16 cellular contexts compared by ENCODE assay signal in the genomic region with DNA sequence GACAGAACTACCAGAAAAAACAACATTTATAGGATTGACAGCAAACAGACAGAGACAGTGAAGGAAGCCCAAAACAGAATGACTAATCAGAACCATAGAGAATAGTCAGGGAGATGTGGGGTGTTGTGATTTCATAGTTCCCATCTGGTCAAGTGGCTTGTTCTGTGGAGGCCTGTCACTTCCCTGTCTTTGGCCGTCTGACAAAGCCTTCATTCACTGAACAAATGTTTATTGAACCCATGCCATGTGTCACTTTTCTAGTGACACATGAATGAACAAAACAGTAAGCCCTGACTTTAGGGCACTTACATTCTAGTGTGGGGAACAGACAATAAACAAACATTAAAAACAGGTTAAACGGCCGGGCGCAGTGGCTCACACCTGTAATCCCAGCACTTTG. TPM values are rescaled to one million over a fixed set of nuclear protein-coding genes. Genes with fewer than 3 reads are reported as not detected.
DNase-seq lines count a peak whose midpoint lies in the region; ATAC-seq lines count a peak whose summit lies in the region.
"Had no signal": no experiment of that assay in that cellular context is flagged by ENCODE, and none has a peak within 500 bp of the region (broad histone marks: within the 10 kb centered on the region; RNA-seq: fewer than 3 reads in every experiment).

No MANE protein-coding gene starts in this region.

- H3K4me1 Mint-ChIP-seq in activated T-helper 17 cell treated with anti-CD3 and anti-CD28 coated beads, Interleukin-2, amount 50 U/mL, for 72 hours, result peaks cover 19% of the 10 kb centered on the region

- no peaks in the 10 kb centered on the region for H3K9me3 Mint-ChIP-seq in activated T-helper 17 cell treated with anti-CD3 and anti-CD28 coated beads, Interleukin-2, amount 50 U/mL, for 72 hours
- H3K9me3 Mint-ChIP-seq: activated T-helper 2 cell treated with anti-CD3 and anti-CD28 coated beads, Interferon-gamma antibody, Interleukin-2, Interleukin-4, amounts not matched to agents 10 μg/mL and 5 μg/mL and 100 μg/mL, durations not matched to agents 14 hours and 24 hours and 36 hours; effector memory CD8-positive, alpha-beta T cell had no signal

- no peaks in the 10 kb centered on the region for H3K27me3 Mint-ChIP-seq in activated T-helper 17 cell treated with anti-CD3 and anti-CD28 coated beads, Interleukin-2, amount 50 U/mL, for 72 hours
- H3K27me3 Mint-ChIP-seq: effector memory CD8-positive, alpha-beta T cell had no signal

- H3K4me3 Mint-ChIP-seq in activated T-helper 17 cell treated with anti-CD3 and anti-CD28 coated beads, Interleukin-2, amount 50 U/mL, for 72 hours, result peak overlapping the region; percentile 1

- H3K27ac Mint-ChIP-seq in activated T-helper 17 cell treated with anti-CD3 and anti-CD28 coated beads, Interleukin-2, amount 50 U/mL, for 72 hours, result peak overlapping the region; percentile 3

- H3K36me3 Mint-ChIP-seq in activated T-helper 17 cell treated with anti-CD3 and anti-CD28 coated beads, Interleukin-2, amount 50 U/mL, for 72 hours (ENCODE audit: low read depth), result peaks cover 16% of the 10 kb centered on the region

- DNase-seq in CD1c-positive myeloid dendritic cell (ENCODE audit: extremely low spot score) (peak; percentile 68), DMS153 (lab: John Stamatoyannopoulos, UW) (peak; percentile 67), medulla oblongata (ENCODE audit: extremely low spot score) (peak; percentile 45), NCI-H1105 treated with DMSO at 0.1 percent for 48 hours (lab: John Stamatoyannopoulos, UW) (no peak), glomerular visceral epithelial cell (ENCODE audit: extremely low spot score) (no peak)
- DNase-seq in stimulated activated CD4-positive, alpha-beta T cell treated with anti-CD3 and anti-CD28 coated beads, Interleukin-4, amount 100 ng/mL, for 24 hours, result no peak
- DNase-seq: activated CD4-positive, alpha-beta T cell treated with anti-CD3 and anti-CD28 coated beads for 4 hours; effector memory CD8-positive, alpha-beta T cell; NCI-H2081 treated with DMSO at 0.1 percent for 48 hours; stimulated activated naive CD4-positive, alpha-beta T cell had no signal

- ATAC-seq in activated T-helper 17 cell treated with anti-CD3 and anti-CD28 coated beads, Interleukin-2, amount 50 U/mL, for 72 hours (replicated peaks), result no peak
- no peak for ATAC-seq in HG02870 (IDR thresholded peaks at IDR 0.05; ENCODE audit: unreplicated experiment)
- ATAC-seq: effector memory CD8-positive, alpha-beta T cell; gastroesophageal sphincter; left cardiac atrium; right cardiac atrium had no signal

RNA-seq across cellular contexts. Expression of a gene that starts 3.2 kb away (rescaled TPM):
- total RNA-seq in activated T-helper 17 cell treated with anti-CD3 and anti-CD28 coated beads, Interleukin-2, amount 50 U/mL, for 72 hours, result 100 to 1,000 TPM; 151 to 223 TPM

Comparison
In these comparisons a context has a peak if more than half of its experiments do, and no peak if none do; other contexts are left out.
1. DNase-seq: peak in CD1c-positive myeloid dendritic cell (single experiment), DMS153 (single experiment) and medulla oblongata (single experiment); none in stimulated activated CD4-positive, alpha-beta T cell treated with anti-CD3 and anti-CD28 coated beads, Interleukin-4, amount 100 ng/mL, for 24 hours (single experiment), NCI-H1105 treated with DMSO at 0.1 percent for 48 hours (single experiment) and glomerular visceral epithelial cell (single experiment).